9 cellular contexts compared by ENCODE assay signal in the genomic region with DNA sequence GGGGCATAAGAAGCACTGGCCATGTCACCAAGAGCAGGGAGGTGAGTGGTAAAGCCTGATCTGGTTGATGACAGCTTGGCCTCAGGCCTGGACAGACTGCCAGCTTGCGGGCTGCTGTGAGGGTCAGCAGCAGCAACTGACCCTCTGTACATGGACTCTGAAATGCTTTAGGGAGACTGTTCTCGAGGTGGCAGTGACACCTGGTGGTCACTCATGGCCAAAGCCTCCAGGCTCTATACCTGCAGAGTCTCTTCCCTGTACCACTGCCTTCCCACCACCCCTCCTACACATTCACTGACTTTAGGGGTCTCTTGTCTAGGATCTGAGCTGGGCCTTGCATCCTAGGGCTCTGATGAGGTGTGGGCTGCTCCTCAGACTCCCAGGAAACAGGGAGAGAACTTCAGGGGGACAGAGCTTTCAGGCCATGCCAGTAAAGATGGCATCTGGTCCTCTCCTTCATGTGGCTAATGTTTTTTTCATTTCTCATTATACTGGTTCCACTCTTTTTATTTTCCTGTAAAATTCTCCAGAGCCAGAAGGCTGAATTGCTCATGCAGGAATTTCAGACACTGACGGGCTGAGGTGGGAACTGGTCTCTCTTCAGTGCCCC. TPM values are rescaled to one million over a fixed set of nuclear protein-coding genes. Genes with fewer than 3 reads are reported as not detected.
DNase-seq lines count a peak whose midpoint lies in the region; ATAC-seq and TF ChIP-seq lines count a peak whose summit lies in the region.
"Had no signal": no experiment of that assay in that cellular context is flagged by ENCODE, and none has a peak within 500 bp of the region (broad histone marks: within the 10 kb centered on the region; RNA-seq: fewer than 3 reads in every experiment).

No MANE protein-coding gene starts in this region.

- intact Hi-C loops in adrenal gland (cut with DNase I) (loop anchor here (5.0 kb wide), 2 partner anchors 34 to 39 kb away; no protein-coding TSS in a partner anchor), right cardiac atrium (cut with DNase I) (loop anchor here (2.0 to 5.0 kb wide), 4 partner anchors 37 to 305 kb away; no protein-coding TSS in a partner anchor), gastrocnemius medialis (cut with DNase I; ENCODE audit: low total_unique reads) (loop anchor here (1.0 to 5.0 kb wide), 2 partner anchors 41 to 306 kb away; partner anchors contain the start of gene TSEN2)

- no peak overlapping the region for H3K9ac ChIP-seq in Loucy (ENCODE audit: low read depth, low read length, poor library complexity, severe bottlenecking)

- TF ChIP-seq POLR2A in adrenal gland (IDR thresholded peaks at IDR 0.05) (no peak), gastrocnemius medialis (IDR thresholded peaks at IDR 0.05) (no peak)

- no peak overlapping the region for H3K27ac ChIP-seq in adrenal gland
- H3K27ac ChIP-seq in right cardiac atrium (ENCODE audit: low read length), result no peak overlapping the region
- H3K27ac ChIP-seq in gastrocnemius medialis, result peak overlapping the region in 2 of 4 donors; percentile 12 to 33
- H3K27ac ChIP-seq: skin epidermis had no signal

- H3F3A ChIP-seq in Loucy (ENCODE audit: low read depth), result no peaks in the 10 kb centered on the region

- H3K4me1 Mint-ChIP-seq in immature natural killer cell, result no peaks in the 10 kb centered on the region

- 40 to 55% (median 51%) methylated on average over 3 of the region's 3 CpGs for WGBS in adrenal gland, 4 donors
- WGBS in right cardiac atrium, result 46% methylated on average over 3 of the region's 3 CpGs

- H3K4me3 Mint-ChIP-seq in immature natural killer cell, result no peak overlapping the region

- 0 out of 2 replicates have a peak overlapping the region, but pooled peaks have one; percentile 31 for H2AFZ ChIP-seq in Loucy (ENCODE audit: low read length)

- H3K27me3 Mint-ChIP-seq in immature natural killer cell (ENCODE audit: low read depth in 3 of 3), result peaks cover 0 to 4% (median 4%) of the 10 kb centered on the region in 3 donors

- H3K4me3 ChIP-seq in Loucy (ENCODE audit: low read length, poor library complexity, severe bottlenecking) (no peak overlapping the region), adrenal gland (no peak overlapping the region), right cardiac atrium (ENCODE audit: low read length) (no peak overlapping the region), gastrocnemius medialis (no peak overlapping the region)
- H3K4me3 ChIP-seq: skin epidermis had no signal

- H3K9me3 ChIP-seq in Loucy (ENCODE audit: insufficient read depth, low read depth, low read length) (peaks cover 5% of the 10 kb centered on the region; the same call in 1 of the 2 replicates), adrenal gland (replicated peaks in 1 of 3) (no peaks in the 10 kb centered on the region), right cardiac atrium (ENCODE audit: control insufficient read depth, low read length) (no peaks in the 10 kb centered on the region), gastrocnemius medialis (peaks cover 0 to 3% (median 0%) of the 10 kb centered on the region in 3 donors)

- no peak overlapping the region for H3K4me2 ChIP-seq in Loucy (ENCODE audit: low read depth, low read length, poor library complexity, severe bottlenecking)

- TF ChIP-seq CTCF in Loucy (conservative IDR thresholded peaks at IDR 0.05; ENCODE audit: low read length), result peak; percentile 82
- peak; percentile 68 to 88 (median 80) for TF ChIP-seq CTCF in adrenal gland (IDR thresholded peaks at IDR 0.05)
- peak; percentile 85 to 96 (median 93) for TF ChIP-seq CTCF in gastrocnemius medialis (IDR thresholded peaks at IDR 0.05 in 4 of 5, conservative IDR thresholded peaks at IDR 0.05 in 1 of 5)

- H3K9me3 Mint-ChIP-seq in immature natural killer cell, result peaks cover 0 to 5% (median 1%) of the 10 kb centered on the region in 6 donors

- H3K4me1 ChIP-seq in Loucy (ENCODE audit: insufficient read depth, low read length, poor library complexity, severe bottlenecking) (peaks cover 22% of the 10 kb centered on the region), adrenal gland (replicated peaks in 1 of 2) (peaks cover 0 to 6% of the 10 kb centered on the region in 2 donors), right cardiac atrium (ENCODE audit: control insufficient read depth, insufficient read depth, low read length) (peaks cover 16% of the 10 kb centered on the region), gastrocnemius medialis (peaks cover 5 to 6% of the 10 kb centered on the region in 2 donors)

- DNase-seq in ELF-1 (ENCODE audit: low read depth, low spot score) (peak; percentile 81), adrenal gland (peak; percentile 55 to 86 (median 65)), right cardiac atrium (peak; percentile 68 to 89 (median 82)), gastrocnemius medialis (peak; percentile 26 to 60), immature natural killer cell (no peak)

- H3K27ac Mint-ChIP-seq in immature natural killer cell, result no peak overlapping the region

- in situ Hi-C loops in gastrocnemius medialis (cut with MboI; ENCODE audit: low sequenced_read_pairs in 4 of 4), result loop anchor here (5.0 kb wide), 2 partner anchors 34 to 39 kb away; no protein-coding TSS in a partner anchor

- no peaks in the 10 kb centered on the region for H3K27me3 ChIP-seq in Loucy (ENCODE audit: insufficient read depth, low read length, poor library complexity, severe bottlenecking)
- no peaks in the 10 kb centered on the region for H3K27me3 ChIP-seq in adrenal gland
- no peaks in the 10 kb centered on the region for H3K27me3 ChIP-seq in right cardiac atrium (ENCODE audit: control insufficient read depth, insufficient read depth)
- H3K27me3 ChIP-seq in gastrocnemius medialis, result no peaks in the 10 kb centered on the region

- no peaks in the 10 kb centered on the region for H3K36me3 Mint-ChIP-seq in immature natural killer cell

- H3K9me2 ChIP-seq in Loucy (replicated peaks; ENCODE audit: low read depth, low read length), result no peaks in the 10 kb centered on the region

- no peaks in the 10 kb centered on the region for H3K79me2 ChIP-seq in Loucy (ENCODE audit: insufficient read depth, low read length)

- no peaks in the 10 kb centered on the region for H4K20me1 ChIP-seq in Loucy (ENCODE audit: insufficient read depth, low read length, poor library complexity, severe bottlenecking)

- peak; percentile 65 for ATAC-seq in GM21526 (IDR thresholded peaks at IDR 0.05; ENCODE audit: low FRiP score, unreplicated experiment)
- peak; percentile 84 to 85 for ATAC-seq in right cardiac atrium
- peak; percentile 79 to 86 for ATAC-seq in gastrocnemius medialis
- no peak for ATAC-seq in HG03460 (IDR thresholded peaks at IDR 0.05; ENCODE audit: unreplicated experiment)

- H3K36me3 ChIP-seq in Loucy (ENCODE audit: insufficient read depth, low read length) (no peaks in the 10 kb centered on the region), adrenal gland (replicated peaks in 1 of 2) (no peaks in the 10 kb centered on the region), gastrocnemius medialis (no peaks in the 10 kb centered on the region)

RNA-seq across cellular contexts. Expression of gene TIMP4, which starts 17.2 kb away (rescaled TPM):
- 10 to 100 TPM in 5 of 8 donors, 1 to 10 TPM in 3; 4.0 to 34.3 (median 11.4) TPM for total RNA-seq in adrenal gland
- polyA plus RNA-seq in adrenal gland, result 10 to 100 TPM in 1 of 3 donors, 1 to 10 TPM in 2; 6.3 to 14.1 (median 6.8) TPM
- total RNA-seq in right cardiac atrium, result 10 to 100 TPM; 13.7 to 33.7 (median 17.3) TPM
- polyA plus RNA-seq in right cardiac atrium, result 18.6 TPM
- 10 to 100 TPM; 15.9 to 29.7 (median 22.5) TPM for total RNA-seq in gastrocnemius medialis
- not detected for polyA plus RNA-seq in immature natural killer cell

Comparison
In these comparisons a context has a peak if more than half of its experiments do, and no peak if none do; other contexts are left out.
1. DNase-seq: peak in ELF-1 (single experiment), adrenal gland (7 of 7), right cardiac atrium (3 of 3) and gastrocnemius medialis (2 of 2); none in immature natural killer cell (0 of 3).
2. Peak in every context shown above with its lines, with median percentiles within 50 percentile points of each other: CTCF ChIP-seq.